In the genomic region with DNA sequence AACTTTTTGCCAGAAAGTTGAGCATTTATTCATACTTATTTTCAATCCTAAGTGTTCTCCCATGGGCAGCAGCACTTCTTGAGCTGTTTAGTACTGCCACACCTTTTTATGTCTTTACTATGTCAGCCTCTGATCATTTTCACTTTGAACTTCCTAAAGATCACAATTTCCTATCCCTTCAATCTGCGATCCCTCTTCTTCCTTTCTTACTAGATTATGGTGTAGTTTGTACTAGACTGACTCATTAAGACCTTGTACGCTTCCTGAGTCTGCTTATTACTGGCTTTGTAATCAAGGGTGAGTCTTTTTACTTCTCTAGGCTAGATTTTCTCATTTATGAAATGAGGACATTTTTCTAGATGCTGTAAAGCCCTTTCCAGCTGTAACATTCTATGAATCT, we compare ENCODE assay signal across 26 cellular contexts. TPM values are rescaled to one million over a fixed set of nuclear protein-coding genes. Genes with fewer than 3 reads are reported as not detected.
DNase-seq lines count a peak whose midpoint lies in the region; ATAC-seq, FAIRE-seq and TF ChIP-seq lines count a peak whose summit lies in the region.
"Had no signal": no experiment of that assay in that cellular context is flagged by ENCODE, and none has a peak within 500 bp of the region (broad histone marks: within the 10 kb centered on the region; RNA-seq: fewer than 3 reads in every experiment).

No MANE protein-coding gene starts in this region.

- no peaks in the 10 kb centered on the region for H4K20me1 ChIP-seq in K562 (replicated peaks; ENCODE audit: control insufficient read depth, insufficient read depth, low read length)

- H3K4me3 ChIP-seq in A673 (ENCODE audit: low read depth, low read length, poor library complexity, severe bottlenecking) (no peak overlapping the region), K562 (no peak overlapping the region), mucosa of rectum (ENCODE audit: low read length in 2 of 2) (no peak overlapping the region), lower leg skin (ENCODE audit: low read depth, poor library complexity, severe bottlenecking) (no peak overlapping the region)
- H3K4me3 ChIP-seq: PC-9 had no signal

- no peak for FAIRE-seq in K562 (lab: Jason Lieb, UNC)
- FAIRE-seq: GM18507, HTR-8/SVneo had no signal

- no peak for TF ChIP-seq EP300 in K562 (IDR thresholded peaks at IDR 0.05; ENCODE audit: low read length)

- H3K9ac ChIP-seq in K562 (ENCODE audit: insufficient read depth in 1 of 2, low read depth in 2 of 2, low read length in 2 of 2) (no peak overlapping the region), mucosa of rectum (ENCODE audit: low read depth in 1 of 2, low read length in 2 of 2) (no peak overlapping the region)
- H3K9ac ChIP-seq: KMS-11 had no signal

- peaks cover 35% of the 10 kb centered on the region for H3K36me3 Mint-ChIP-seq in activated CD4-positive, alpha-beta memory T cell treated with anti-CD3 and anti-CD28 coated beads for 36 hours
- peaks cover 42% of the 10 kb centered on the region for H3K36me3 Mint-ChIP-seq in activated CD4-positive, alpha-beta memory T cell treated with anti-CD3 and anti-CD28 coated beads, Interleukin-2, amount 10 ng/mL, durations not matched to agents 7 days and 5 days (ENCODE audit: low read depth)
- H3K36me3 Mint-ChIP-seq in endothelial cell (ENCODE audit: low read depth, unreplicated experiment): peaks cover 20% of the 10 kb centered on the region

- TF ChIP-seq RAD21 in K562 (CRISPR knock-in tag; conservative IDR thresholded peaks at IDR 0.05 in 1 of 2, IDR thresholded peaks at IDR 0.05 in 1 of 2): no peak

- no peaks in the 10 kb centered on the region for H3K79me2 ChIP-seq in K562 (ENCODE audit: control insufficient read depth, insufficient read depth, low read length)

- TF ChIP-seq CTCF in A673 (conservative IDR thresholded peaks at IDR 0.05; ENCODE audit: low read depth, low read length) (no peak), K562 (IDR thresholded peaks at IDR 0.05 in 2 of 3, conservative IDR thresholded peaks at IDR 0.05 in 1 of 3; ENCODE audit: insufficient read depth in 2 of 3, low read depth in 1 of 3, low read length in 3 of 3) (no peak), lower leg skin (IDR thresholded peaks at IDR 0.05) (no peak), endothelial cell (IDR thresholded peaks at IDR 0.05; ENCODE audit: unreplicated experiment) (no peak)

- 88% methylated on average over 2 of the region's 2 CpGs for WGBS in K562 (ENCODE audit: insufficient coverage, low coverage, missing lambda C conversion rate)
- WGBS in lower leg skin, 2 donors: 90 to 92% methylated on average over 2 of the region's 2 CpGs

- H3K36me3 ChIP-seq in A673 (ENCODE audit: insufficient read depth, low read length, poor library complexity, severe bottlenecking) (peaks cover 32% of the 10 kb centered on the region), K562 (ENCODE audit: control insufficient read depth, insufficient read depth, low read length) (peaks cover 42% of the 10 kb centered on the region), mucosa of rectum (ENCODE audit: control insufficient read depth in 2 of 2, insufficient read depth in 2 of 2, low read length in 2 of 2) (peaks cover 35 to 38% of the 10 kb centered on the region in 2 donors)

- no peak overlapping the region for H3K4me3 Mint-ChIP-seq in activated CD4-positive, alpha-beta memory T cell treated with anti-CD3 and anti-CD28 coated beads for 36 hours
- no peak overlapping the region for H3K4me3 Mint-ChIP-seq in activated CD4-positive, alpha-beta memory T cell treated with anti-CD3 and anti-CD28 coated beads, Interleukin-2, amount 10 ng/mL, durations not matched to agents 7 days and 5 days
- no peak overlapping the region for H3K4me3 Mint-ChIP-seq in endothelial cell (ENCODE audit: unreplicated experiment)
- H3K4me3 Mint-ChIP-seq: CD8-positive, alpha-beta T cell had no signal

- CTCF ChIA-PET in activated CD4-positive, alpha-beta memory T cell treated with anti-CD3 and anti-CD28 coated beads for 36 hours (lab: Charles Lee): interaction anchor here (1.3 kb wide), 1 partner anchor 55 kb away, joined by 4 read pairs; the partner anchor contains the start of gene LRIG2
- CTCF ChIA-PET in activated CD4-positive, alpha-beta memory T cell treated with anti-CD3 and anti-CD28 coated beads, Interleukin-2, amount 10 ng/mL, durations not matched to agents 7 days and 5 days (lab: Charles Lee): interaction anchor here (1.9 kb wide), 1 partner anchor 56 kb away, joined by 5 read pairs; no protein-coding TSS in a partner anchor
- CTCF ChIA-PET in A673 (lab: Charles Lee): no interaction called here
- CTCF ChIA-PET in K562 (lab: Yijun Ruan, JAX; ENCODE audit: low intra/inter-chr PET ratio): interaction anchor here (0.7 kb wide), 1 partner anchor 542 kb away, joined by 3 read pairs; no protein-coding TSS in a partner anchor

- H3K27me3 ChIP-seq in A673 (replicated peaks; ENCODE audit: insufficient read depth, low read depth, low read length, poor library complexity) (no peaks in the 10 kb centered on the region), K562 (ENCODE audit: control insufficient read depth in 2 of 2, insufficient read depth in 2 of 2, low read length in 2 of 2) (no peaks in the 10 kb centered on the region), mucosa of rectum (ENCODE audit: control insufficient read depth in 2 of 2, insufficient read depth in 2 of 2, low read length in 2 of 2) (no peaks in the 10 kb centered on the region)

- in situ Hi-C loops in K562 (cut with MboI): no loop called here

- ATAC-seq in K562: no peak
- ATAC-seq: CD8-positive, alpha-beta T cell; HCT116 had no signal

- no peaks in the 10 kb centered on the region for H3K9me3 Mint-ChIP-seq in activated CD4-positive, alpha-beta memory T cell treated with anti-CD3 and anti-CD28 coated beads for 36 hours
- no peaks in the 10 kb centered on the region for H3K9me3 Mint-ChIP-seq in activated CD4-positive, alpha-beta memory T cell treated with anti-CD3 and anti-CD28 coated beads, Interleukin-2, amount 10 ng/mL, durations not matched to agents 7 days and 5 days
- no peaks in the 10 kb centered on the region for H3K9me3 Mint-ChIP-seq in endothelial cell (ENCODE audit: unreplicated experiment)
- H3K9me3 Mint-ChIP-seq: CD8-positive, alpha-beta T cell had no signal

- H3K9me3 ChIP-seq in A673 (ENCODE audit: low read depth, low read length, poor library complexity, severe bottlenecking): no peaks in the 10 kb centered on the region
- H3K9me3 ChIP-seq in K562 (replicated peaks; ENCODE audit: control insufficient read depth, insufficient read depth, low read depth, low read length): no peaks in the 10 kb centered on the region
- no peaks in the 10 kb centered on the region for H3K9me3 ChIP-seq in mucosa of rectum (ENCODE audit: control insufficient read depth in 2 of 2, low read length in 2 of 2)

- H3K27ac Mint-ChIP-seq in activated CD4-positive, alpha-beta memory T cell treated with anti-CD3 and anti-CD28 coated beads for 36 hours: peak overlapping the region; percentile 46
- H3K27ac Mint-ChIP-seq in activated CD4-positive, alpha-beta memory T cell treated with anti-CD3 and anti-CD28 coated beads, Interleukin-2, amount 10 ng/mL, durations not matched to agents 7 days and 5 days: no peak overlapping the region
- H3K27ac Mint-ChIP-seq in endothelial cell (ENCODE audit: unreplicated experiment): no peak overlapping the region
- H3K27ac Mint-ChIP-seq: CD8-positive, alpha-beta T cell had no signal

- no peak for DNase-seq in activated CD4-positive, alpha-beta memory T cell treated with anti-CD3 and anti-CD28 coated beads for 36 hours
- no peak for DNase-seq in activated CD4-positive, alpha-beta memory T cell treated with anti-CD3 and anti-CD28 coated beads, Interleukin-2, amount 10 ng/mL, durations not matched to agents 7 days and 5 days
- DNase-seq in A673 (ENCODE audit: low spot score) (no peak), K562 (ENCODE audit: extremely low read depth in 1 of 4, low spot score in 3 of 4) (no peak), posterior cingulate gyrus (no peak), lower leg skin (ENCODE audit: low spot score in 2 of 2) (no peak), endothelial cell (ENCODE audit: low spot score) (no peak)
- DNase-seq: 8988T; AML-193; C1 segment of cervical spinal cord; CD8-positive, alpha-beta T cell; GDM1; GOT3; NCI-H1105; NCI-H2029 treated with DMSO at 0.1 percent for 48 hours; NCI-H226; NCI-H510A treated with DMSO at 0.1 percent for 48 hours; NCI-H748 treated with DMSO at 0.1 percent for 48 hours; RPMI8226; SHP77 had no signal

- H3K9me1 ChIP-seq in K562 (ENCODE audit: control insufficient read depth, insufficient read depth, low read length): no peaks in the 10 kb centered on the region

- peaks cover 43% of the 10 kb centered on the region for H3K4me1 Mint-ChIP-seq in activated CD4-positive, alpha-beta memory T cell treated with anti-CD3 and anti-CD28 coated beads for 36 hours (ENCODE audit: low read depth)
- peaks cover 23% of the 10 kb centered on the region for H3K4me1 Mint-ChIP-seq in activated CD4-positive, alpha-beta memory T cell treated with anti-CD3 and anti-CD28 coated beads, Interleukin-2, amount 10 ng/mL, durations not matched to agents 7 days and 5 days
- peaks cover 25% of the 10 kb centered on the region for H3K4me1 Mint-ChIP-seq in endothelial cell (ENCODE audit: unreplicated experiment)

- H3K4me1 ChIP-seq in A673 (ENCODE audit: insufficient read depth, low read length, poor library complexity, severe bottlenecking): no peaks in the 10 kb centered on the region
- H3K4me1 ChIP-seq in K562 (replicated peaks in 1 of 2; ENCODE audit: control insufficient read depth in 2 of 2, insufficient read depth in 2 of 2, low read length in 2 of 2): no peaks in the 10 kb centered on the region
- peaks cover 0 to 3% of the 10 kb centered on the region in 2 donors for H3K4me1 ChIP-seq in mucosa of rectum (ENCODE audit: control insufficient read depth in 2 of 2, insufficient read depth in 2 of 2, low read length in 2 of 2)

- POLR2A ChIA-PET in activated CD4-positive, alpha-beta memory T cell treated with anti-CD3 and anti-CD28 coated beads for 36 hours (lab: Charles Lee): no interaction called here
- POLR2A ChIA-PET in activated CD4-positive, alpha-beta memory T cell treated with anti-CD3 and anti-CD28 coated beads, Interleukin-2, amount 10 ng/mL, durations not matched to agents 7 days and 5 days (lab: Charles Lee): no interaction called here
- POLR2A ChIA-PET in A673 (lab: Charles Lee; ENCODE audit: low non-redundant PET) (no interaction called here), K562 (lab: Yijun Ruan, JAX) (interaction anchor here (1.2 to 1.5 kb wide), 2 partner anchors 10 to 413 kb away, joined by 4 to 5 read pairs; partner anchors contain the start of gene PPM1J)

- intact Hi-C loops in activated CD4-positive, alpha-beta memory T cell treated with anti-CD3 and anti-CD28 coated beads for 36 hours (cut with micrococcal nuclease): loop anchor here (5.0 kb wide), 1 partner anchor 56 kb away; the partner anchor contains the start of gene LRIG2
- intact Hi-C loops in A673 (cut with micrococcal nuclease; ENCODE audit: unreplicated experiment) (no loop called here), K562 (cut with micrococcal nuclease) (no loop called here), posterior cingulate gyrus (cut with DNase I) (no loop called here), lower leg skin (cut with DNase I; ENCODE audit: low total_unique reads) (no loop called here)

- no peak overlapping the region for H2AFZ ChIP-seq in K562 (ENCODE audit: low read depth, low read length)
- H2AFZ ChIP-seq: PC-9 had no signal

- no peak for TF ChIP-seq POLR2A in K562 (conservative IDR thresholded peaks at IDR 0.05)
- TF ChIP-seq POLR2A in lower leg skin (IDR thresholded peaks at IDR 0.05): no peak

- no peak overlapping the region for H3K4me2 ChIP-seq in K562 (ENCODE audit: insufficient read depth, low read length)
- H3K4me2 ChIP-seq: KMS-11, PC-9 had no signal

- peak overlapping the region; percentile 17 for H3K27ac ChIP-seq in A673 (ENCODE audit: low read depth, low read length, poor library complexity, severe bottlenecking)
- H3K27ac ChIP-seq in K562 (ENCODE audit: extremely low read depth, low read depth, low read length): no peak overlapping the region
- H3K27ac ChIP-seq in mucosa of rectum (ENCODE audit: low read depth in 2 of 2, low read length in 2 of 2): peak overlapping the region; percentile 29 to 45
- H3K27ac ChIP-seq: KMS-11, PC-9 had no signal

- no peaks in the 10 kb centered on the region for H3K27me3 Mint-ChIP-seq in activated CD4-positive, alpha-beta memory T cell treated with anti-CD3 and anti-CD28 coated beads for 36 hours
- no peaks in the 10 kb centered on the region for H3K27me3 Mint-ChIP-seq in activated CD4-positive, alpha-beta memory T cell treated with anti-CD3 and anti-CD28 coated beads, Interleukin-2, amount 10 ng/mL, durations not matched to agents 7 days and 5 days
- H3K27me3 Mint-ChIP-seq in endothelial cell (ENCODE audit: unreplicated experiment): no peaks in the 10 kb centered on the region

- BruUV-seq in A673 (replicated peaks; lab: Mats Ljungman, UMichigan) (no TSS peak), K562 (replicated peaks; lab: Mats Ljungman, UMichigan) (no TSS peak)

RNA-seq across cellular contexts. Expression of gene LRIG2, which starts 55.1 kb away (rescaled TPM):
- total RNA-seq in activated CD4-positive, alpha-beta memory T cell treated with anti-CD3 and anti-CD28 coated beads for 36 hours: 1 to 10 TPM; 7.1 to 8.3 TPM
- total RNA-seq in activated CD4-positive, alpha-beta memory T cell treated with anti-CD3 and anti-CD28 coated beads, Interleukin-2, amount 10 ng/mL, durations not matched to agents 7 days and 5 days: 10 to 100 TPM in 1 of 2 experiments, 1 to 10 TPM in 1; 9.6 to 10.8 TPM
- 13.9 and 14.8 TPM in 2 replicates for total RNA-seq in A673 (2021)
- total RNA-seq in K562 (2011; cell fraction: chromatin; rRNA removed; ENCODE audit: low replicate concordance): 95.5 and 187 TPM in 2 replicates
- 53.9 and 56.3 TPM in 2 replicates for total RNA-seq in K562 (2011; cell fraction: nucleolus; rRNA removed)
- 89.7 and 114 TPM in 2 replicates for total RNA-seq in K562 (2011; cell fraction: nucleoplasm; rRNA removed)
- 6.2 and 11.8 TPM in 2 replicates for total RNA-seq in K562 (2014; rRNA removed)
- total RNA-seq in K562 (2014; rRNA removed; fragmentation: Illumina TruSeq; extraction: Trizol): 17.9 and 23.7 TPM in 2 replicates
- total RNA-seq in K562 (2015; rRNA removed; fragmentation: Illumina TruSeq; extraction: Trizol): 19.7 and 22.4 TPM in 2 replicates
- 13.7 and 15.6 TPM in 2 replicates for total RNA-seq in K562 (2021)
- polyA plus RNA-seq in K562 (2011; rRNA removed): 28.1 and 28.5 TPM in 2 replicates
- 10.5 and 18.9 TPM in 2 replicates for polyA plus RNA-seq in K562 (2011; cell fraction: cytosol; rRNA removed)
- 41.4 and 45.7 TPM in 2 replicates for polyA plus RNA-seq in K562 (2011; cell fraction: nucleus; rRNA removed)
- polyA plus RNA-seq in K562 (2012): 5.2 and 6.4 TPM in 2 replicates
- 10.1 and 12.4 TPM in 2 replicates for polyA plus RNA-seq in K562 (2014; fragmentation: Illumina TruSeq; extraction: Trizol)
- polyA plus RNA-seq in K562 (2014; fragmentation: Nextera tagmentation; extraction: Ambion mirVana): 1 to 10 TPM; 1.8 to 3.3 TPM
- polyA plus RNA-seq in K562 (2014; rRNA removed): 8.5 and 11.5 TPM in 2 replicates
- polyA minus RNA-seq in K562 (2011; rRNA and poly(A)+ RNA removed): 53.8 and 63.7 TPM in 2 replicates
- polyA minus RNA-seq in K562 (2011; cell fraction: cytosol; rRNA and poly(A)+ RNA removed): 16.4 and 17.7 TPM in 2 replicates
- 23.0 and 42.1 TPM in 2 replicates for polyA minus RNA-seq in K562 (2011; cell fraction: nucleus; rRNA and poly(A)+ RNA removed)
- total RNA-seq in lower leg skin: 10 to 100 TPM; 17.4 to 27.1 (median 22.5) TPM
- total RNA-seq in endothelial cell (ENCODE audit: unreplicated experiment): 23.0 TPM
